ENCODE assay signal across 39 cellular contexts in the genomic region with DNA sequence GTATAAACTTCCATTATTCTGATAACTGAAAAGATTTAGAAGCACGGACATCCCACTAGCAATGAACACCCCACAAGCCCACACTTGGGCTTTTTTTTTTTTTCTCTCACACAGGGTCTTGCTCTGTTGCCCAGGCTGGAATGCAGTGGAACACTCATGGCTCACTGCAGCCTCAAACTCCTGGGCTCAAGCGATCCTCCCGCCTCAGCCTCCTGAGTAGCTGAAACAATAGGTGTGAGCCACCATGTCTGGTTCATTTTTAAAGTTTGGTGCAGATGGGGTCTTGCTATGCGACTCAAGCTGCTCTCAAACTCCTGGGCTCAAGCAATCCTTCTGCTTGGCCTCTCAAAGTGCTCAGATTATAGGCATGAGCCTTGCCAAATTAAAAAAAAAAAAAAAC. TPM values are rescaled to one million over a fixed set of nuclear protein-coding genes. Genes with fewer than 3 reads are reported as not detected.
"Had no signal": no experiment of that assay in that cellular context is flagged by ENCODE, and none has a peak within 500 bp of the region (broad histone marks: within the 10 kb centered on the region; RNA-seq: fewer than 3 reads in every experiment).

No MANE protein-coding gene starts in this region.

- H3K4me1 Mint-ChIP-seq: activated CD4-positive, alpha-beta memory T cell treated with anti-CD3 and anti-CD28 coated beads, Interleukin-2, amount 10 ng/mL, durations not matched to agents 7 days and 5 days; activated CD4-positive, alpha-beta T cell treated with anti-CD3 and anti-CD28 coated beads for 36 hours; activated CD8-positive, alpha-beta memory T cell treated with anti-CD3 and anti-CD28 coated beads, Interleukin-2, amount 10 ng/mL, durations not matched to agents 7 days and 5 days; activated naive CD4-positive, alpha-beta T cell treated with anti-CD3 and anti-CD28 coated beads, Interleukin-2, amount 50 U/mL, for 24 hours; activated naive CD8-positive, alpha-beta T cell treated with anti-CD3 and anti-CD28 coated beads, Interleukin-2, amount 10 ng/mL, durations not matched to agents 7 days and 5 days; activated naive CD8-positive, alpha-beta T cell treated with anti-CD3 and anti-CD28 coated beads, Interleukin-2, amount 50 U/mL, for 24 hours; brain had no signal

- H3K27ac Mint-ChIP-seq: activated CD4-positive, alpha-beta memory T cell treated with anti-CD3 and anti-CD28 coated beads, Interleukin-2, amount 10 ng/mL, durations not matched to agents 7 days and 5 days; activated CD4-positive, alpha-beta T cell treated with anti-CD3 and anti-CD28 coated beads for 36 hours; activated CD8-positive, alpha-beta memory T cell treated with anti-CD3 and anti-CD28 coated beads, Interleukin-2, amount 10 ng/mL, durations not matched to agents 7 days and 5 days; activated CD8-positive, alpha-beta T cell treated with anti-CD3 and anti-CD28 coated beads, Interleukin-2, amount 10 ng/mL, durations not matched to agents 7 days and 5 days; activated naive CD4-positive, alpha-beta T cell treated with anti-CD3 and anti-CD28 coated beads, Interleukin-2, amount 10 ng/mL, durations not matched to agents 7 days and 5 days; activated naive CD4-positive, alpha-beta T cell treated with anti-CD3 and anti-CD28 coated beads, Interleukin-2, amount 50 U/mL, for 24 hours; activated naive CD8-positive, alpha-beta T cell; activated naive CD8-positive, alpha-beta T cell treated with anti-CD3 and anti-CD28 coated beads, Interleukin-2, amount 10 ng/mL, durations not matched to agents 7 days and 5 days; activated naive CD8-positive, alpha-beta T cell treated with anti-CD3 and anti-CD28 coated beads, Interleukin-2, amount 50 U/mL, for 24 hours; activated T-cell treated with anti-CD3 and anti-CD28 coated beads, Interleukin-2, amount 50 U/mL, for 24 hours; activated T-helper 2 cell treated with anti-CD3 and anti-CD28 coated beads, Interferon-gamma antibody, Interleukin-2, Interleukin-4, amounts not matched to agents 10 μg/mL and 5 μg/mL and 100 μg/mL, durations not matched to agents 14 hours and 24 hours and 36 hours; brain; T-helper 1 cell treated with Interleukin-12 subunit alpha and Interleukin-12 subunit beta and Interleukin-4 antibody, amounts not matched to agents 30 μg/mL and 1 μg/mL, for 36 hours; T-helper 2 cell treated with Interferon-gamma antibody and Interleukin-4, amounts not matched to agents 5 μg/mL and 100 μg/mL, for 36 hours had no signal

- H3K4me1 ChIP-seq: ascending aorta had no signal

- H3K4me3 Mint-ChIP-seq: activated CD4-positive, alpha-beta memory T cell treated with anti-CD3 and anti-CD28 coated beads, Interleukin-2, amount 10 ng/mL, durations not matched to agents 7 days and 5 days; activated CD4-positive, alpha-beta T cell treated with anti-CD3 and anti-CD28 coated beads for 36 hours; activated CD4-positive, alpha-beta T cell treated with anti-CD3 and anti-CD28 coated beads, Interleukin-2, amount 10 ng/mL, durations not matched to agents 7 days and 5 days; activated CD8-positive, alpha-beta memory T cell treated with anti-CD3 and anti-CD28 coated beads, Interleukin-2, amount 10 ng/mL, durations not matched to agents 7 days and 5 days; activated CD8-positive, alpha-beta T cell treated with anti-CD3 and anti-CD28 coated beads, Interleukin-2, amount 10 ng/mL, durations not matched to agents 7 days and 5 days; activated naive CD4-positive, alpha-beta T cell treated with anti-CD3 and anti-CD28 coated beads, Interleukin-2, amount 10 ng/mL, durations not matched to agents 7 days and 5 days; activated naive CD4-positive, alpha-beta T cell treated with anti-CD3 and anti-CD28 coated beads, Interleukin-2, amount 50 U/mL, for 24 hours; activated naive CD8-positive, alpha-beta T cell; activated naive CD8-positive, alpha-beta T cell treated with anti-CD3 and anti-CD28 coated beads, Interleukin-2, amount 10 ng/mL, durations not matched to agents 7 days and 5 days; activated naive CD8-positive, alpha-beta T cell treated with anti-CD3 and anti-CD28 coated beads, Interleukin-2, amount 50 U/mL, for 24 hours; activated T-cell treated with anti-CD3 and anti-CD28 coated beads, Interleukin-2, amount 50 U/mL, for 24 hours; brain; central memory CD8-positive, alpha-beta T cell; T-helper 1 cell treated with Interleukin-12 subunit alpha and Interleukin-12 subunit beta and Interleukin-4 antibody, amounts not matched to agents 30 μg/mL and 1 μg/mL, for 36 hours; T-helper 2 cell treated with Interferon-gamma antibody and Interleukin-4, amounts not matched to agents 5 μg/mL and 100 μg/mL, for 36 hours had no signal

- H3K36me3 Mint-ChIP-seq: activated CD8-positive, alpha-beta memory T cell treated with anti-CD3 and anti-CD28 coated beads, Interleukin-2, amount 10 ng/mL, durations not matched to agents 7 days and 5 days; activated naive CD4-positive, alpha-beta T cell treated with anti-CD3 and anti-CD28 coated beads, Interleukin-2, amount 10 ng/mL, durations not matched to agents 7 days and 5 days; activated naive CD4-positive, alpha-beta T cell treated with anti-CD3 and anti-CD28 coated beads, Interleukin-2, amount 50 U/mL, for 24 hours; activated naive CD8-positive, alpha-beta T cell; activated naive CD8-positive, alpha-beta T cell treated with anti-CD3 and anti-CD28 coated beads, Interleukin-2, amount 10 ng/mL, durations not matched to agents 7 days and 5 days; brain had no signal

- H3K27ac ChIP-seq: ascending aorta, cardiac muscle cell, VCaP had no signal

- H3K27me3 Mint-ChIP-seq: activated CD4-positive, alpha-beta memory T cell treated with anti-CD3 and anti-CD28 coated beads, Interleukin-2, amount 10 ng/mL, durations not matched to agents 7 days and 5 days; activated CD4-positive, alpha-beta T cell treated with anti-CD3 and anti-CD28 coated beads for 36 hours; activated CD4-positive, alpha-beta T cell treated with anti-CD3 and anti-CD28 coated beads, Interleukin-2, amount 10 ng/mL, durations not matched to agents 7 days and 5 days; activated CD8-positive, alpha-beta memory T cell treated with anti-CD3 and anti-CD28 coated beads, Interleukin-2, amount 10 ng/mL, durations not matched to agents 7 days and 5 days; activated naive CD4-positive, alpha-beta T cell treated with anti-CD3 and anti-CD28 coated beads, Interleukin-2, amount 50 U/mL, for 24 hours; activated naive CD8-positive, alpha-beta T cell; activated naive CD8-positive, alpha-beta T cell treated with anti-CD3 and anti-CD28 coated beads, Interleukin-2, amount 10 ng/mL, durations not matched to agents 7 days and 5 days; activated naive CD8-positive, alpha-beta T cell treated with anti-CD3 and anti-CD28 coated beads, Interleukin-2, amount 50 U/mL, for 24 hours; activated T-cell treated with anti-CD3 and anti-CD28 coated beads, Interleukin-2, amount 50 U/mL, for 24 hours; central memory CD8-positive, alpha-beta T cell had no signal

- ATAC-seq: activated CD4-positive, alpha-beta T cell treated with anti-CD3 and anti-CD28 coated beads for 36 hours; activated CD4-positive, CD25-positive, alpha-beta regulatory T cell treated with anti-CD3 and anti-CD28 coated beads, Interleukin-2, amount 50 U/mL, for 24 hours; activated CD8-positive, alpha-beta memory T cell treated with anti-CD3 and anti-CD28 coated beads, Interleukin-2, amount 10 ng/mL, durations not matched to agents 7 days and 5 days; activated CD8-positive, alpha-beta T cell treated with anti-CD3 and anti-CD28 coated beads, Interleukin-2, amount 10 ng/mL, durations not matched to agents 7 days and 5 days; activated naive CD8-positive, alpha-beta T cell treated with anti-CD3 and anti-CD28 coated beads, Interleukin-2, amount 50 U/mL, for 24 hours had no signal

- H3K9me3 Mint-ChIP-seq: activated CD4-positive, alpha-beta memory T cell treated with anti-CD3 and anti-CD28 coated beads, Interleukin-2, amount 10 ng/mL, durations not matched to agents 7 days and 5 days; activated CD4-positive, alpha-beta T cell treated with anti-CD3 and anti-CD28 coated beads, Interleukin-2, amount 10 ng/mL, durations not matched to agents 7 days and 5 days; activated naive CD4-positive, alpha-beta T cell treated with anti-CD3 and anti-CD28 coated beads, Interleukin-2, amount 10 ng/mL, durations not matched to agents 7 days and 5 days; activated naive CD4-positive, alpha-beta T cell treated with anti-CD3 and anti-CD28 coated beads, Interleukin-2, amount 50 U/mL, for 24 hours; activated naive CD8-positive, alpha-beta T cell treated with anti-CD3 and anti-CD28 coated beads, Interleukin-2, amount 10 ng/mL, durations not matched to agents 7 days and 5 days; activated naive CD8-positive, alpha-beta T cell treated with anti-CD3 and anti-CD28 coated beads, Interleukin-2, amount 50 U/mL, for 24 hours; activated T-cell treated with anti-CD3 and anti-CD28 coated beads, Interleukin-2, amount 50 U/mL, for 24 hours; activated T-helper 2 cell treated with anti-CD3 and anti-CD28 coated beads, Interferon-gamma antibody, Interleukin-2, Interleukin-4, amounts not matched to agents 10 μg/mL and 5 μg/mL and 100 μg/mL, durations not matched to agents 14 hours and 24 hours and 36 hours; brain; central memory CD8-positive, alpha-beta T cell; T-helper 1 cell treated with Interleukin-12 subunit alpha and Interleukin-12 subunit beta and Interleukin-4 antibody, amounts not matched to agents 30 μg/mL and 1 μg/mL, for 36 hours; T-helper 2 cell treated with Interferon-gamma antibody and Interleukin-4, amounts not matched to agents 5 μg/mL and 100 μg/mL, for 36 hours had no signal

- H3K27me3 ChIP-seq: ascending aorta, cardiac muscle cell had no signal

- DNase-seq: activated CD4-positive, alpha-beta memory T cell treated with anti-CD3 and anti-CD28 coated beads, Interleukin-2, amount 10 ng/mL, durations not matched to agents 7 days and 5 days; activated CD4-positive, alpha-beta T cell treated with anti-CD3 and anti-CD28 coated beads for 1 hour; activated CD4-positive, alpha-beta T cell treated with anti-CD3 and anti-CD28 coated beads for 36 hours; activated CD4-positive, alpha-beta T cell treated with anti-CD3 and anti-CD28 coated beads for 48 hours; activated CD4-positive, alpha-beta T cell treated with anti-CD3 and anti-CD28 coated beads, Interleukin-2, amount 10 ng/mL, durations not matched to agents 7 days and 5 days; activated CD4-positive, alpha-beta T cell treated with anti-CD3 and anti-CD28 coated beads, Interleukin-2, amount 50 U/mL, for 48 hours; activated CD4-positive, CD25-positive, alpha-beta regulatory T cell; activated CD8-positive, alpha-beta memory T cell treated with anti-CD3 and anti-CD28 coated beads for 24 hours; activated CD8-positive, alpha-beta memory T cell treated with anti-CD3 and anti-CD28 coated beads, Interleukin-2, amount 10 ng/mL, durations not matched to agents 7 days and 5 days; activated CD8-positive, alpha-beta memory T cell treated with anti-CD3 and anti-CD28 coated beads, Interleukin-2, amount 50 U/mL, for 48 hours; activated CD8-positive, alpha-beta T cell treated with anti-CD3 and anti-CD28 coated beads, Interleukin-2, amount 10 ng/mL, durations not matched to agents 7 days and 5 days; activated effector memory CD4-positive, alpha-beta T cell treated with Interleukin-2 at 50 U/mL for 16 hours; activated gamma-delta T cell; activated naive CD4-positive, alpha-beta T cell treated with anti-CD3 and anti-CD28 coated beads, Interleukin-2, amount 10 ng/mL, durations not matched to agents 7 days and 5 days; activated naive CD4-positive, alpha-beta T cell treated with Interleukin-2 at 50 U/mL for 16 hours; activated naive CD8-positive, alpha-beta T cell treated with anti-CD3 and anti-CD28 coated beads, Interleukin-2, amount 10 ng/mL, durations not matched to agents 7 days and 5 days; activated naive CD8-positive, alpha-beta T cell treated with anti-CD3 and anti-CD28 coated beads, Interleukin-2, amount 50 U/mL, for 24 hours; activated T-cell treated with anti-CD3 and anti-CD28 coated beads, Interleukin-2, amount 50 U/mL, for 24 hours; activated T-cell treated with anti-CD3 and anti-CD28 coated beads, Interleukin-2, amount 50 U/mL, for 48 hours; amygdala; anterior cingulate cortex; caudate nucleus; cerebellar nuclear complex; T-helper 1 cell; T-helper 2 cell; T-helper 9 cell had no signal

- H3K4me3 ChIP-seq: ascending aorta, cardiac muscle cell had no signal

- H3K9me3 ChIP-seq: ascending aorta had no signal

- FAIRE-seq: bronchial epithelial cell, TTC549 had no signal

- H3K36me3 ChIP-seq: ascending aorta, cardiac muscle cell had no signal

RNA-seq across cellular contexts. Expression of a gene that starts 3.1 kb away (rescaled TPM):
- total RNA-seq: ascending aorta, cardiac muscle cell had no signal
- polyA plus RNA-seq: cardiac muscle cell had no signal
